In genomic region chr5:3225201-3225960, GRCh38 we compare ENCODE assay signal across 16 cellular contexts.
"Had no signal": no experiment of that assay in that cellular context is flagged by ENCODE, and none has a peak within 500 bp of the region (broad histone marks: within the 10 kb centered on the region; RNA-seq: fewer than 3 reads in every experiment).

No MANE protein-coding gene starts in this region.

- H3K4me3 ChIP-seq: colonic mucosa, heart left ventricle, ovary, thyroid gland, upper lobe of left lung had no signal

- H3K27ac Mint-ChIP-seq: naive thymus-derived CD4-positive, alpha-beta T cell; nephron progenitor cell had no signal

- ATAC-seq: left colon; naive thymus-derived CD4-positive, alpha-beta T cell had no signal

- DNase-seq: colonic mucosa; dermis blood vessel endothelial cell; left colon; mesendoderm; naive thymus-derived CD4-positive, alpha-beta T cell; nephron progenitor cell; ovary; right cardiac atrium; small intestine; stimulated activated CD4-positive, alpha-beta T cell treated with anti-CD3 and anti-CD28 coated beads, Interleukin-2, amount 100 ng/mL, for 48 hours; stimulated activated naive CD4-positive, alpha-beta T cell treated with Interleukin-2 at 50 U/mL for 16 hours; thyroid gland; upper lobe of left lung had no signal

- H3K36me3 ChIP-seq: colonic mucosa, heart left ventricle, neutrophil, ovary, thyroid gland, upper lobe of left lung had no signal

- H3K4me1 ChIP-seq: colonic mucosa, heart left ventricle, thyroid gland, upper lobe of left lung had no signal

- H3K4me3 Mint-ChIP-seq: naive thymus-derived CD4-positive, alpha-beta T cell; nephron progenitor cell had no signal

- H3K4me1 Mint-ChIP-seq: naive thymus-derived CD4-positive, alpha-beta T cell; nephron progenitor cell had no signal

- H3K9me3 Mint-ChIP-seq: nephron progenitor cell had no signal

- H3K27me3 ChIP-seq: colonic mucosa, heart left ventricle, neutrophil, ovary, thyroid gland, upper lobe of left lung had no signal

- H3K36me3 Mint-ChIP-seq: naive thymus-derived CD4-positive, alpha-beta T cell had no signal

- FAIRE-seq: frontal cortex, small intestine had no signal

- H3K9me3 ChIP-seq: colonic mucosa, heart left ventricle, neutrophil, ovary, thyroid gland, upper lobe of left lung had no signal

- H3K27ac ChIP-seq: colonic mucosa, heart left ventricle, neutrophil, ovary, thyroid gland, upper lobe of left lung had no signal

- H3K27me3 Mint-ChIP-seq: naive thymus-derived CD4-positive, alpha-beta T cell had no signal
